In the genomic region with DNA sequence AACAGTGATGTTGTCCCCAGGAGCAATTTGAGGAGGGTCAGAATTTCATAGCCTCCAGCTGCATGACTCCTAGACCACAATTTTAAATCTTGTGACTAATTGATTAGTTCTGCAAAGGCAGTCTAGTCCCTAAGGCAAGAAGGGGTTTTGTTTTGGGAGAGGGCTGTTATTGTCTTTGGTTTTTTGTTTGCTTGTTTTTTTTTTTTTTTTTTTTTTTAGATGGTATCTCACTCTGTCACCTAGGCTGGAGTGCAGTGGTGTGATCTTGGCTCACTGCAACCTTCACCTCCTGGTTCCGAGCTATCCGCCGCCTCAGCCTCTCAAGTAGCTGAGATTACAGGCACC, we compare ENCODE assay signal across 17 cellular contexts.
"Had no signal": no experiment of that assay in that cellular context is flagged by ENCODE, and none has a peak within 500 bp of the region (broad histone marks: within the 10 kb centered on the region; RNA-seq: fewer than 3 reads in every experiment).

No MANE protein-coding gene starts in this region.

- H3K36me3 ChIP-seq: heart left ventricle, neural progenitor cell, pancreas had no signal

- H3K27ac ChIP-seq: neural progenitor cell, pancreas had no signal

- H3K4me2 ChIP-seq: neural progenitor cell had no signal

- DNase-seq: dermis blood vessel endothelial cell; heart left ventricle; hippocampal formation; right cardiac atrium; small intestine; stimulated activated CD4-positive, alpha-beta T cell treated with anti-CD3 and anti-CD28 coated beads, Interleukin-2, amount 100 ng/mL, for 48 hours; stimulated activated naive CD4-positive, alpha-beta T cell treated with Interleukin-2 at 50 U/mL for 16 hours had no signal

- FAIRE-seq: colon, endothelial cell of umbilical vein, frontal cortex, islet of Langerhans, pancreas, small intestine, urothelium cell line had no signal

- H3K4me3 ChIP-seq: heart left ventricle, neural progenitor cell, pancreas had no signal

- H2AFZ ChIP-seq: neural progenitor cell had no signal

- H3K27me3 ChIP-seq: heart left ventricle, neural progenitor cell, pancreas had no signal

- H3K4me1 ChIP-seq: pancreas had no signal

- H3K9ac ChIP-seq: neural progenitor cell had no signal

- ATAC-seq: esophagus mucosa; left lobe of liver; natural killer cell treated with Interleukin-12 subunit alpha and Interleukin-12 subunit beta and Interleukin-15 and Interleukin-18, amount 100 ng/mL, for 72 hours; right cardiac atrium had no signal

- H3K9me3 ChIP-seq: heart left ventricle, pancreas had no signal
